In genomic region chr12:4538207-4539160, GRCh38 we compare ENCODE assay signal across 8 cellular contexts. TPM values are rescaled to one million over a fixed set of nuclear protein-coding genes. Genes with fewer than 3 reads are reported as not detected.
A peak's percentile ranks its signal among the peaks of the same experiment; 100 is the strongest.
DNase-seq lines count a peak whose midpoint lies in the region; ATAC-seq, FAIRE-seq and TF ChIP-seq lines count a peak whose summit lies in the region.

Gene RAD51AP1 (plus strand): TSS chr12:4538890. CDS start chr12:4538940, 50 bp downstream.

- ATAC-seq in HG02870 (IDR thresholded peaks at IDR 0.05; ENCODE audit: unreplicated experiment) = peak; percentile 90
- peak; percentile 100 for ATAC-seq in heart right ventricle
- ATAC-seq in upper lobe of right lung = peak; percentile 100

- H3K4me1 ChIP-seq in heart right ventricle (peaks cover 3 to 32% (median 18%) of the 10 kb centered on the region in 9 donors), upper lobe of right lung (peaks cover 16% of the 10 kb centered on the region)

- 0 to 1% methylated on average over 49 of the region's 49 CpGs for WGBS in heart right ventricle, 2 donors

- TF ChIP-seq POLR2A in GM12892 (IDR thresholded peaks at IDR 0.05; ENCODE audit: low read depth, low read length) = peak; percentile 75

- intact Hi-C loops in T-helper 1 cell treated with Interleukin-12 subunit alpha and Interleukin-12 subunit beta and Interleukin-4 antibody, amounts not matched to agents 30 ng/mL and 1 ng/mL, for 36 hours (cut with micrococcal nuclease) = loop anchor here (1.0 to 10.0 kb wide), 9 partner anchors 31 to 1726 kb away; partner anchors contain the start of genes AKAP3, CRACR2A, ITFG2 and NDUFA9
- intact Hi-C loops in heart right ventricle (cut with DNase I) = loop anchor here in 2 of 10 donors (5.0 to 10.0 kb wide), 3 partner anchors 116 to 544 kb away; partner anchors contain the start of gene TIGAR (in 1 of the 2)
- intact Hi-C loops in posterior cingulate gyrus (cut with DNase I) = no loop called here
- intact Hi-C loops in upper lobe of right lung (cut with DNase I) = no loop called here

- peaks cover 0 to 33% (median 5%) of the 10 kb centered on the region in 9 donors for H3K36me3 ChIP-seq in heart right ventricle
- peaks cover 17% of the 10 kb centered on the region for H3K36me3 ChIP-seq in upper lobe of right lung

- DNase-seq in GM12892 (ENCODE audit: insufficient read length) (peak; percentile 51), NCI-H146 treated with DMSO at 0.1 percent for 48 hours (lab: John Stamatoyannopoulos, UW; ENCODE audit: unreplicated experiment) (peak; percentile 94), amniotic epithelial cell (ENCODE audit: low read depth) (peak; percentile 97), heart right ventricle (peak; percentile 94 to 95), posterior cingulate gyrus (peak; percentile 92 to 99 (median 94)), upper lobe of right lung (peak; percentile 97)

- peak; percentile 99 for FAIRE-seq in GM12892 (lab: Jason Lieb, UNC)

- H3K4me3 ChIP-seq in heart right ventricle (peak within 1 kb of the TSS; percentile 61 to 92 (median 72)), upper lobe of right lung (peak within 1 kb of the TSS; percentile 68)

- H3K27me3 ChIP-seq in heart right ventricle (no peaks in the 10 kb centered on the region), upper lobe of right lung (no peaks in the 10 kb centered on the region)

- TF ChIP-seq CTCF in heart right ventricle (IDR thresholded peaks at IDR 0.05) = no peak
- no peak for TF ChIP-seq CTCF in upper lobe of right lung (IDR thresholded peaks at IDR 0.05)

- no peaks in the 10 kb centered on the region for H3K9me3 ChIP-seq in heart right ventricle
- no peaks in the 10 kb centered on the region for H3K9me3 ChIP-seq in upper lobe of right lung

- H3K27ac ChIP-seq in heart right ventricle (peak within 1 kb of the TSS; percentile 90 to 99 (median 93)), upper lobe of right lung (peak within 1 kb of the TSS; percentile 96)

RNA-seq across cellular contexts. Expression of gene RAD51AP1, which starts in this region (rescaled TPM):
- polyA plus RNA-seq in GM12892 (2012; ENCODE audit: missing spikeins) = 34.1 TPM
- 27.4 and 33.0 TPM in 2 replicates for total RNA-seq in T-helper 1 cell treated with Interleukin-12 subunit alpha and Interleukin-12 subunit beta and Interleukin-4 antibody, amounts not matched to agents 30 ng/mL and 1 ng/mL, for 36 hours
- total RNA-seq in heart right ventricle (1 to 10 TPM in 8 of 10 donors, under 1 TPM in 2; 0.35 to 3.4 (median 1.2) TPM), upper lobe of right lung (0.84 TPM)
- under 1 TPM; 0.46 to 0.59 TPM for polyA plus RNA-seq in heart right ventricle

Comparison
In these comparisons a context has a peak if more than half of its experiments do, and no peak if none do; other contexts are left out.
1. Peak in every context shown above with its lines: DNase-seq, ATAC-seq, H3K4me3 ChIP-seq and H3K27ac ChIP-seq.
2. Peak in DNase-seq, ATAC-seq, H3K4me3 ChIP-seq and H3K27ac ChIP-seq in upper lobe of right lung; RNA of the gene not detected or under 1 TPM.